ENCODE assay signal across 8 cellular contexts in the genomic region with DNA sequence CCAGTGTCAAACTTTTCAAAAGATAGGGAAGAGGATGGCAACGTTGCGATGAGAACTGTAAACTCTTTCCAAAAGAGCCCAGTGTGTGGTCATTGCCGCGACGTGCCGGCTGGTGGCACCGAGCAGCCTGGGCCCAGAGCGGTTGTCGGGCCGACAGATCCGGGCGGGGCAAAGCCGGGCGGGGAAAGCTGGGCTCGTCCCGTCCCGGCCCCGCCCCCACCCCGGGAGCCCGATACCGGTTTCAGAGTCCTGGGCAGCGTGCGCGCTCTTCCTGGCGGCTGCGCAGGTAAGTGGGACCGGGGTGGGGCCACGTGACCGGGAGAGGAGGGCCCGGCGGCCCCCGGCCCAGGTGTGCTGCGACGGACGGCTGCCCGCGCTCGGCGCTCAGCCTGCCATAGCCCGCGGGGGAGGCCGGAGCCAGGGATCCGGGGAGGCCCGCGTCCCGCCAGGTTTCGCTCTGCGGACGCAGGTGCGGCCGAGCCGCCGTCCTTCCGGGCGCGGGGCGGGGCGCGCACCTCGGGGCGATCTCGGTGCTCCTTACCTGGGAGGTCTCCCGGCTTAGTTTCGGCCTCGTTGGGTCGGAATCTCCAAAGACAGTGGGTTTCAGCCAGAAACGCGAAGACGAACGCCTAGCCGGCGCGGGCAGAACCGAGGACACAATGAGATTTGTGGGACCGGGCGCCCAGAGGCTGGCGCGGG. TPM values are rescaled to one million over a fixed set of nuclear protein-coding genes. Genes with fewer than 3 reads are reported as not detected.
A peak's percentile ranks its signal among the peaks of the same experiment; 100 is the strongest.
DNase-seq lines count a peak whose midpoint lies in the region; ATAC-seq lines count a peak whose summit lies in the region.

A gene with protein sequence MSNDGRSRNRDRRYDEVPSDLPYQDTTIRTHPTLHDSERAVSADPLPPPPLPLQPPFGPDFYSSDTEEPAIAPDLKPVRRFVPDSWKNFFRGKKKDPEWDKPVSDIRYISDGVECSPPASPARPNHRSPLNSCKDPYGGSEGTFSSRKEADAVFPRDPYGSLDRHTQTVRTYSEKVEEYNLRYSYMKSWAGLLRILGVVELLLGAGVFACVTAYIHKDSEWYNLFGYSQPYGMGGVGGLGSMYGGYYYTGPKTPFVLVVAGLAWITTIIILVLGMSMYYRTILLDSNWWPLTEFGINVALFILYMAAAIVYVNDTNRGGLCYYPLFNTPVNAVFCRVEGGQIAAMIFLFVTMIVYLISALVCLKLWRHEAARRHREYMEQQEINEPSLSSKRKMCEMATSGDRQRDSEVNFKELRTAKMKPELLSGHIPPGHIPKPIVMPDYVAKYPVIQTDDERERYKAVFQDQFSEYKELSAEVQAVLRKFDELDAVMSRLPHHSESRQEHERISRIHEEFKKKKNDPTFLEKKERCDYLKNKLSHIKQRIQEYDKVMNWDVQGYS (plus strand): TSS at position 232 of the 699 bp plus-strand sequence. CDS start 4,270 bp downstream, outside the sequence.

- H3K9ac ChIP-seq in Karpas-422 (ENCODE audit: low read length), result no peak within 1 kb of the TSS

- H3K9me2 ChIP-seq in Karpas-422 (replicated peaks; ENCODE audit: insufficient read depth, low read length), result no peaks in the 10 kb centered on the region

- peaks cover 31% of the 10 kb centered on the region for H3K36me3 ChIP-seq in Karpas-422 (ENCODE audit: insufficient read depth, low read length)

- no peaks in the 10 kb centered on the region for H3K9me3 ChIP-seq in Karpas-422 (ENCODE audit: low read length)

- peak; percentile 79 for DNase-seq in AG08396 (ENCODE audit: low spot score)
- DNase-seq in Karpas-422, result peak; percentile 30
- DNase-seq in activated CD4-positive, alpha-beta T cell treated with anti-CD3 and anti-CD28 coated beads for 1 hour, result peak; percentile 30
- DNase-seq in dermis blood vessel endothelial cell, result peak; percentile 71
- peak; percentile 96 for DNase-seq in left lobe of liver (ENCODE audit: low spot score)
- peak; percentile 53 for DNase-seq in stimulated activated CD4-positive, alpha-beta T cell treated with anti-CD3 and anti-CD28 coated beads, Interleukin-4, amount 100 ng/mL, for 1 hour
- no peak for DNase-seq in GDM1 (lab: John Stamatoyannopoulos, UW)

- no peak within 1 kb of the TSS for H2AFZ ChIP-seq in Karpas-422 (ENCODE audit: low read length)

- no peaks in the 10 kb centered on the region for H3K27me3 ChIP-seq in Karpas-422 (ENCODE audit: low read length)

- H3K4me1 ChIP-seq in Karpas-422 (ENCODE audit: low read length), result no peaks in the 10 kb centered on the region

- ATAC-seq in GM19025 (IDR thresholded peaks at IDR 0.05; ENCODE audit: low read depth, unreplicated experiment) (peak; percentile 80), left lobe of liver (peak; percentile 96)

- no peak within 1 kb of the TSS for H3K4me2 ChIP-seq in Karpas-422 (ENCODE audit: low read depth, low read length, poor library complexity, severe bottlenecking)

- H3K4me3 ChIP-seq in Karpas-422 (ENCODE audit: low read length), result no peak within 1 kb of the TSS

- H3K27ac ChIP-seq in Karpas-422 (ENCODE audit: low read length), result no peak within 1 kb of the TSS

- no peaks in the 10 kb centered on the region for H4K20me1 ChIP-seq in Karpas-422 (ENCODE audit: insufficient read depth, low read depth, low read length)

- no peaks in the 10 kb centered on the region for H3K79me2 ChIP-seq in Karpas-422 (ENCODE audit: low read length)

RNA-seq across cellular contexts. Expression of the gene that starts here (rescaled TPM):
- total RNA-seq in Karpas-422 (2014; rRNA removed; shearing (Covaris generic); ENCODE audit: low replicate concordance), result 0.11 and 0.48 TPM in 2 replicates
- total RNA-seq in dermis blood vessel endothelial cell (2.0 and 3.1 TPM in 2 replicates), left lobe of liver (29.7 TPM)

Comparison
In these comparisons a context has a peak if more than half of its experiments do, and no peak if none do; other contexts are left out.
1. Peak in DNase-seq in Karpas-422; RNA of the gene not detected or under 1 TPM.